1 cellular context compared by ENCODE assay signal in genomic region chr9:84293001-84293798, GRCh38.
A peak's percentile ranks its signal among the peaks of the same experiment; 100 is the strongest.
TF ChIP-seq lines count a peak whose summit lies in the region.

No MANE protein-coding gene starts in this region.

TF ChIP-seq in GM12878, 131 proteins besides CTCF, POLR2A, EP300 and RAD21 (continued from another document and continues in another):
- TF ChIP-seq E4F1 (IDR thresholded peaks at IDR 0.05; ENCODE audit: borderline replicate concordance, partially characterized antibody): no peak
- TF ChIP-seq SIX5 (IDR thresholded peaks at IDR 0.05; ENCODE audit: low read depth, low read length, severe bottlenecking): no peak
- TF ChIP-seq ZNF24 (IDR thresholded peaks at IDR 0.05): peak; percentile 30; the same call in 1 of the 2 replicates
- TF ChIP-seq KLF5 (IDR thresholded peaks at IDR 0.05; ENCODE audit: partially characterized antibody): no peak
- TF ChIP-seq RFX5 (IDR thresholded peaks at IDR 0.05; ENCODE audit: low read depth, low read length): no peak
- TF ChIP-seq BRCA1 (IDR thresholded peaks at IDR 0.05; ENCODE audit: low read depth, low read length): no peak
- TF ChIP-seq SUPT20H (IDR thresholded peaks at IDR 0.05; ENCODE audit: borderline replicate concordance, control insufficient read depth, low read depth, low read length): no peak
- TF ChIP-seq STAT1 (conservative IDR thresholded peaks at IDR 0.05): no peak
- TF ChIP-seq BCL11A (IDR thresholded peaks at IDR 0.05; ENCODE audit: low read depth, low read length): peak; percentile 47; the same call in 1 of the 2 replicates
- TF ChIP-seq ATF2 (IDR thresholded peaks at IDR 0.05; ENCODE audit: low read length): no peak
- TF ChIP-seq IKZF1 (conservative IDR thresholded peaks at IDR 0.05): peak; percentile 82
- peak; percentile 63; the same call in 1 of the 2 replicates for TF ChIP-seq HDGF (IDR thresholded peaks at IDR 0.05)
- no peak for TF ChIP-seq BCL3 (IDR thresholded peaks at IDR 0.05; ENCODE audit: borderline replicate concordance, insufficient read depth, low read depth, low read length, poor library complexity, severe bottlenecking)
- TF ChIP-seq GABPA (IDR thresholded peaks at IDR 0.05; ENCODE audit: low read depth): 0 out of 2 replicates have a peak, but pooled peaks have one; percentile 25
- TF ChIP-seq ZBED1 (IDR thresholded peaks at IDR 0.05; ENCODE audit: borderline replicate concordance): no peak
- TF ChIP-seq NR2F1 (conservative IDR thresholded peaks at IDR 0.05): peak; percentile 86
- TF ChIP-seq ESRRA (IDR thresholded peaks at IDR 0.05; ENCODE audit: low read length): no peak
- no peak for TF ChIP-seq SREBF1 (IDR thresholded peaks at IDR 0.05; ENCODE audit: low read length)
- TF ChIP-seq TCF3 (IDR thresholded peaks at IDR 0.05; ENCODE audit: borderline replicate concordance, insufficient read depth, low read depth, low read length): no peak
- peak; percentile 81; the same call in 2 of the 3 replicates for TF ChIP-seq POU2F2 (IDR thresholded peaks at IDR 0.05; ENCODE audit: borderline replicate concordance, low read depth, low read length)
- no peak for TF ChIP-seq JUNB (IDR thresholded peaks at IDR 0.05)
- TF ChIP-seq ATF7 (IDR thresholded peaks at IDR 0.05; ENCODE audit: low read depth): peak; percentile 42; the same call in 1 of the 2 replicates
- TF ChIP-seq PML (IDR thresholded peaks at IDR 0.05; ENCODE audit: low read length): no peak
- no peak for TF ChIP-seq PAX8 (IDR thresholded peaks at IDR 0.05)
- TF ChIP-seq CHD1 (IDR thresholded peaks at IDR 0.05; ENCODE audit: low read depth, low read length): no peak
- peak; percentile 68 to 81 for TF ChIP-seq IKZF2 (IDR thresholded peaks at IDR 0.05)
- 0 out of 2 replicates have a peak, but pooled peaks have one; percentile 49 for TF ChIP-seq CREB1 (IDR thresholded peaks at IDR 0.05; ENCODE audit: low read depth)
- TF ChIP-seq EGR1 (IDR thresholded peaks at IDR 0.05; ENCODE audit: borderline replicate concordance in 1 of 2, low read depth in 2 of 2, low read length in 2 of 2): 0 out of 3 replicates have a peak, but pooled peaks of 1 of the 2 experiments have one; percentile 8
- TF ChIP-seq SUZ12 (IDR thresholded peaks at IDR 0.05; ENCODE audit: unreplicated experiment): no peak
- no peak for TF ChIP-seq IRF5 (IDR thresholded peaks at IDR 0.05; ENCODE audit: borderline replicate concordance)
- no peak for TF ChIP-seq SIN3A (IDR thresholded peaks at IDR 0.05; ENCODE audit: low read depth, low read length)
- no peak for TF ChIP-seq ZNF384 (IDR thresholded peaks at IDR 0.05; ENCODE audit: borderline replicate concordance, low read depth, low read length)
- no peak for TF ChIP-seq ZNF274 (IDR thresholded peaks at IDR 0.05; ENCODE audit: insufficient read depth, insufficient read length)
- no peak for TF ChIP-seq BACH1 (IDR thresholded peaks at IDR 0.05; ENCODE audit: borderline replicate concordance)
- TF ChIP-seq HDAC6 (IDR thresholded peaks at IDR 0.05; ENCODE audit: unreplicated experiment): no peak
- TF ChIP-seq SKIL (IDR thresholded peaks at IDR 0.05; ENCODE audit: low read depth, poor library complexity, severe bottlenecking): no peak
- no peak for TF ChIP-seq CEBPB (IDR thresholded peaks at IDR 0.05; ENCODE audit: borderline replicate concordance in 1 of 2, low read depth in 2 of 2, low read length in 2 of 2)
- no peak for TF ChIP-seq HSF1 (IDR thresholded peaks at IDR 0.05; ENCODE audit: low read depth, low read length)
- TF ChIP-seq SMC3 (IDR thresholded peaks at IDR 0.05; ENCODE audit: borderline replicate concordance, low read length): no peak
- TF ChIP-seq DPF2 (IDR thresholded peaks at IDR 0.05): 0 out of 2 replicates have a peak, but pooled peaks have one; percentile 36
- TF ChIP-seq SMAD1 (IDR thresholded peaks at IDR 0.05; ENCODE audit: low read depth, partially characterized antibody): peak; percentile 18
- peak; percentile 57; the same call in 1 of the 2 replicates for TF ChIP-seq POLR2AphosphoS5 (IDR thresholded peaks at IDR 0.05; ENCODE audit: low read length)
- peak; percentile 92 for TF ChIP-seq ZNF687 (IDR thresholded peaks at IDR 0.05)
- TF ChIP-seq EED (IDR thresholded peaks at IDR 0.05; ENCODE audit: low read depth): peak; percentile 48; the same call in 1 of the 2 replicates
- no peak for TF ChIP-seq YY1 (IDR thresholded peaks at IDR 0.05; ENCODE audit: low read depth, low read length)
- no peak for TF ChIP-seq ZNF207 (IDR thresholded peaks at IDR 0.05; ENCODE audit: borderline replicate concordance)
- no peak for TF ChIP-seq NFXL1 (IDR thresholded peaks at IDR 0.05; ENCODE audit: borderline replicate concordance)
- TF ChIP-seq TCF7 (IDR thresholded peaks at IDR 0.05; ENCODE audit: borderline replicate concordance): no peak
- no peak for TF ChIP-seq ZZZ3 (IDR thresholded peaks at IDR 0.05; ENCODE audit: control insufficient read depth, insufficient read length, low read depth)
- no peak for TF ChIP-seq SP1 (IDR thresholded peaks at IDR 0.05; ENCODE audit: low read depth, low read length)
- TF ChIP-seq ELK1 (IDR thresholded peaks at IDR 0.05; ENCODE audit: low read depth, low read length): no peak
